In the genomic region with DNA sequence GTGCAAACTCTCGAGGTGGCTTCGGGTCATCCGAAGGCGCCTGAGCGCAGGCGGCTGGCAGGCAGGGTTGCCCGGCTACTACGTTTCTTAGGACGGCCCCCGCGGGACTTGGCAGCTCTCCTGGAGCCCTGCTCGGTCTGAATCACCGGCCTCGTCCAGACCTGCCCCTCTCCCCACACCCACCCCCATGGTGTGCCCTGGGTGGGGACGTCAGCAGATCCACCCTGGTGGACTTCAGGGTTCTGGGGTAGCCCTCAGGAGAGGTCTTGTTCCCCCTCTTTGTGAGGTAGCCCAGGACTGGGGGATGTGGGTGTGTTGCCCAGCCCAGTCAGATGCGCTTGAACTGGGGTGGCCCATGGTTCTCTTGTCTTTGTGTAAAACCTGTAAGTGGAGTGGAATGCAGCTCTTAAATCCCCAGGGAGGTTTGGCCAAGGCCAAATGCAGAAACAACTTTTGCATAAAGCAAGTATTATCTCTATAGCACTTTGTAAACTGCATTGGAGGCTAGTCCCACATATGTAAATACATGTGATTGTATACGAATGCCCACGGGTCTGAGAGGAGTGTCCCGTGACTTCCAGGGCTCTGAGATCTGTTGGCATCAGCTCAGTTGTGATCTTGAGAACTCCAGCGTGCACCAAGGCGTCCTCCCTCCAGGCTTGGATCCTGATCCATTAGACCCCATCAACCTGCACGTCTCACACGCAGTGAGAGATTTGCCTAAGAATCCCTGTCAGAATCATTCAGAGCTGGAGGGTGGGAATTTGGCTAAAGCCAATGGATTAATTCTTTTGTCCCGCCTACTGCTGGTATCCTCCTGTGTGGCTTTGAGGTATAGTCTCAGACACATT, we compare ENCODE assay signal across 8 cellular contexts. TPM values are rescaled to one million over a fixed set of nuclear protein-coding genes. Genes with fewer than 3 reads are reported as not detected.
DNase-seq lines count a peak whose midpoint lies in the region; ATAC-seq and TF ChIP-seq lines count a peak whose summit lies in the region.

No MANE protein-coding gene starts in this region.

- peaks cover 44% of the 10 kb centered on the region for H3K79me2 ChIP-seq in GM23248 (ENCODE audit: insufficient read depth)
- H3K79me2 ChIP-seq in osteoblast (ENCODE audit: insufficient read depth, low read length), result peaks cover 17% of the 10 kb centered on the region

- H3K36me3 Mint-ChIP-seq in activated T-cell treated with anti-CD3 and anti-CD28 coated beads, Interleukin-2, amount 50 U/mL, for 72 hours (ENCODE audit: insufficient read depth in 2 of 2), result peaks cover 8 to 20% of the 10 kb centered on the region in 2 donors

- no peak for TF ChIP-seq CTCF in osteoblast (IDR thresholded peaks at IDR 0.05; ENCODE audit: extremely low read depth, low read depth, low read length)

- H3F3A ChIP-seq in GM23248 (ENCODE audit: insufficient read depth), result 0 out of 2 replicates have a peak, but pooled peaks cover 5% of the 10 kb centered on the region

- peak overlapping the region; percentile 67 for H3K27ac Mint-ChIP-seq in activated T-cell treated with anti-CD3 and anti-CD28 coated beads, Interleukin-2, amount 50 U/mL, for 72 hours

- H3K27me3 Mint-ChIP-seq in activated T-cell treated with anti-CD3 and anti-CD28 coated beads, Interleukin-2, amount 50 U/mL, for 72 hours (ENCODE audit: low read depth), result no peaks in the 10 kb centered on the region

- in situ Hi-C loops in GM23248 (cut with MboI), result loop anchor here (10.0 kb wide), 1 partner anchor 190 kb away; no protein-coding TSS in a partner anchor

- H2AFZ ChIP-seq in GM23248 (no peak overlapping the region), osteoblast (ENCODE audit: low read length) (peak overlapping the region; percentile 87)

- H3K36me3 ChIP-seq in GM23248 (ENCODE audit: low read depth) (no peaks in the 10 kb centered on the region), osteoblast (ENCODE audit: insufficient read depth, low read length) (no peaks in the 10 kb centered on the region)

- no peaks in the 10 kb centered on the region for H3K9me3 Mint-ChIP-seq in activated T-cell treated with anti-CD3 and anti-CD28 coated beads, Interleukin-2, amount 50 U/mL, for 72 hours

- 32 to 39% methylated on average over 17 to 21 of the region's 24 CpGs for WGBS in GM23248 (ENCODE audit: low coverage in 1 of 2, low lambda C conversion rate in 2 of 2, missing lambda C conversion rate in 2 of 2), 2 experiments

- peak overlapping the region; percentile 87 for H3K4me2 ChIP-seq in GM23248 (ENCODE audit: unreplicated experiment)
- H3K4me2 ChIP-seq in osteoblast (ENCODE audit: insufficient read depth, low read length), result peak overlapping the region; percentile 97

- peak overlapping the region; percentile 99 for H3K4me3 ChIP-seq in GM23248
- H3K4me3 ChIP-seq in osteoblast (ENCODE audit: insufficient read depth, low read length), result peak overlapping the region; percentile 86

- ATAC-seq in activated T-cell treated with anti-CD3 and anti-CD28 coated beads, Interleukin-2, amount 50 U/mL, for 72 hours (replicated peaks in 1 of 2), result no peak
- no peak for ATAC-seq in GM18511 (IDR thresholded peaks at IDR 0.05; ENCODE audit: unreplicated experiment)
- ATAC-seq in HG03159 (IDR thresholded peaks at IDR 0.05; ENCODE audit: unreplicated experiment), result no peak

- H3K4me1 ChIP-seq in GM23248 (ENCODE audit: insufficient read depth) (peaks cover 17% of the 10 kb centered on the region), osteoblast (ENCODE audit: insufficient read depth, low read length) (peaks cover 25% of the 10 kb centered on the region)

- H3K27ac ChIP-seq in GM23248 (peak overlapping the region; percentile 87), osteoblast (ENCODE audit: low read depth, low read length) (peak overlapping the region; percentile 57)

- H3K27me3 ChIP-seq in GM23248 (replicated peaks; ENCODE audit: insufficient read depth), result no peaks in the 10 kb centered on the region
- peaks cover 24% of the 10 kb centered on the region for H3K27me3 ChIP-seq in osteoblast (ENCODE audit: insufficient read depth, low read length)

- H3K9me2 ChIP-seq in GM23248 (ENCODE audit: insufficient read depth), result no peaks in the 10 kb centered on the region

- peak overlapping the region; percentile 96 to 99 for H3K4me3 Mint-ChIP-seq in activated T-cell treated with anti-CD3 and anti-CD28 coated beads, Interleukin-2, amount 50 U/mL, for 72 hours

- no peaks in the 10 kb centered on the region for H3K9me3 ChIP-seq in GM23248 (ENCODE audit: low read depth)
- H3K9me3 ChIP-seq in osteoblast (ENCODE audit: low read depth, low read length), result no peaks in the 10 kb centered on the region

- H3K4me1 Mint-ChIP-seq in activated T-cell treated with anti-CD3 and anti-CD28 coated beads, Interleukin-2, amount 50 U/mL, for 72 hours (ENCODE audit: low read depth), result peaks cover 50% of the 10 kb centered on the region

- peak overlapping the region; percentile 95 for H3K9ac ChIP-seq in GM23248

- H4K20me1 ChIP-seq in GM23248 (ENCODE audit: insufficient read depth) (0 out of 2 replicates have a peak, but pooled peaks cover 4% of the 10 kb centered on the region), osteoblast (ENCODE audit: insufficient read depth, low read length) (peaks cover 11% of the 10 kb centered on the region)

- DNase-seq in A172 (ENCODE audit: low spot score) (peak; percentile 45), GM23248 (peak; percentile 94), globus pallidus (ENCODE audit: low spot score) (peak; percentile 51), osteoblast (ENCODE audit: insufficient read length, low spot score, missing footprints) (peak; percentile 98), GF-D8 (lab: John Stamatoyannopoulos, UW) (no peak)
- peak; percentile 19 to 21 for DNase-seq in activated T-cell treated with anti-CD3 and anti-CD28 coated beads, Interleukin-2, amount 50 U/mL, for 72 hours

RNA-seq across cellular contexts. Expression of a gene that starts 1.8 kb away (rescaled TPM):
- 12.2 and 16.5 TPM in 2 replicates for total RNA-seq in A172 (2014; rRNA removed; shearing (Covaris generic))
- 14.5 and 23.6 TPM in 2 replicates for total RNA-seq in GM23248 (2014; rRNA removed; shearing (Covaris generic))
- 23.5 and 23.7 TPM in 2 replicates for polyA plus RNA-seq in GM23248 (2016; fragmentation: Nextera tagmentation; extraction: Ambion mirVana)
- total RNA-seq in activated T-cell treated with anti-CD3 and anti-CD28 coated beads, Interleukin-2, amount 50 U/mL, for 72 hours, result 100 to 1,000 TPM; 120 to 153 TPM
- total RNA-seq in osteoblast, result 7.1 and 19.2 TPM in 2 replicates
